In genomic region chr4:47747846-47748494, GRCh38 we compare ENCODE assay signal across 28 cellular contexts.
"Had no signal": no experiment of that assay in that cellular context is flagged by ENCODE, and none has a peak within 500 bp of the region (broad histone marks: within the 10 kb centered on the region; RNA-seq: fewer than 3 reads in every experiment).

No MANE protein-coding gene starts in this region.

- H3K27me3 Mint-ChIP-seq: activated CD4-positive, alpha-beta T cell treated with anti-CD3 and anti-CD28 coated beads, Interleukin-2, amount 10 ng/mL, durations not matched to agents 24 days and 14 days had no signal

- H3K27me3 ChIP-seq: brain microvascular endothelial cell had no signal

- H3K4me1 Mint-ChIP-seq: activated CD4-positive, alpha-beta T cell treated with anti-CD3 and anti-CD28 coated beads, Interleukin-2, amount 10 ng/mL, durations not matched to agents 24 days and 14 days; activated naive CD8-positive, alpha-beta T cell treated with anti-CD3 and anti-CD28 coated beads for 36 hours; activated T-helper 17 cell treated with anti-CD3 and anti-CD28 coated beads, Interleukin-2, amount 50 U/mL, for 72 hours had no signal

- H3K27ac Mint-ChIP-seq: activated CD4-positive, alpha-beta T cell treated with anti-CD3 and anti-CD28 coated beads, Interleukin-2, amount 10 ng/mL, durations not matched to agents 24 days and 14 days; activated CD8-positive, alpha-beta T cell treated with anti-CD3 and anti-CD28 coated beads for 36 hours; activated naive CD8-positive, alpha-beta T cell treated with anti-CD3 and anti-CD28 coated beads for 36 hours; activated T-cell treated with anti-CD3 and anti-CD28 coated beads, Interleukin-2, amount 50 U/mL, for 72 hours; activated T-helper 17 cell treated with anti-CD3 and anti-CD28 coated beads, Interleukin-2, amount 50 U/mL, for 72 hours had no signal

- H3K36me3 ChIP-seq: brain microvascular endothelial cell had no signal

- H3K27ac ChIP-seq: brain microvascular endothelial cell had no signal

- DNase-seq: activated CD4-positive, alpha-beta T cell treated with anti-CD3 and anti-CD28 coated beads, Interleukin-2, amount 10 ng/mL, durations not matched to agents 24 days and 14 days; activated CD4-positive, alpha-beta T cell treated with anti-CD3 and anti-CD28 coated beads, Interleukin-2, amount 50 U/mL, for 4 hours; activated CD8-positive, alpha-beta T cell treated with anti-CD3 and anti-CD28 coated beads for 36 hours; activated effector memory CD4-positive, alpha-beta T cell treated with anti-CD3 and anti-CD28 coated beads, Interleukin-2, amount 50 U/mL, for 16 hours; activated naive CD4-positive, alpha-beta T cell; activated naive CD4-positive, alpha-beta T cell treated with anti-CD3 and anti-CD28 coated beads, Interleukin-2, amount 50 U/mL, for 16 hours; activated naive CD8-positive, alpha-beta T cell treated with anti-CD3 and anti-CD28 coated beads for 36 hours; activated T-cell treated with anti-CD3 and anti-CD28 coated beads, Interleukin-2, amount 50 U/mL, for 1 hour; activated T-cell treated with anti-CD3 and anti-CD28 coated beads, Interleukin-2, amount 50 U/mL, for 72 hours; amniotic stem cell; aorta; brain microvascular endothelial cell; NCI-H1092 treated with DMSO at 0.1 percent for 48 hours; NCI-H146; NCI-H187; NCI-H2029 treated with DMSO at 0.1 percent for 48 hours; NCI-H2107; NCI-H2171; NCI-H510A; NCI-H526; NCI-H748 treated with DMSO at 0.1 percent for 48 hours; SIG-M5; SW 1271; T-helper 1 cell had no signal

- H3K36me3 Mint-ChIP-seq: activated naive CD8-positive, alpha-beta T cell treated with anti-CD3 and anti-CD28 coated beads for 36 hours had no signal

- H3K9me3 Mint-ChIP-seq: activated CD4-positive, alpha-beta T cell treated with anti-CD3 and anti-CD28 coated beads, Interleukin-2, amount 10 ng/mL, durations not matched to agents 24 days and 14 days; activated T-cell treated with anti-CD3 and anti-CD28 coated beads, Interleukin-2, amount 50 U/mL, for 72 hours had no signal

- H3K4me3 ChIP-seq: K562 had no signal

- ATAC-seq: activated CD8-positive, alpha-beta T cell treated with anti-CD3 and anti-CD28 coated beads for 36 hours; activated T-cell treated with anti-CD3 and anti-CD28 coated beads, Interleukin-2, amount 50 U/mL, for 72 hours; activated T-helper 17 cell treated with anti-CD3 and anti-CD28 coated beads, Interleukin-2, amount 50 U/mL, for 72 hours; K562; Panc1; SK-N-SH treated with all-trans-retinoic acid at 6 μM for 48 hours had no signal

- H3K4me3 Mint-ChIP-seq: activated CD4-positive, alpha-beta T cell treated with anti-CD3 and anti-CD28 coated beads, Interleukin-2, amount 10 ng/mL, durations not matched to agents 24 days and 14 days; activated CD8-positive, alpha-beta T cell treated with anti-CD3 and anti-CD28 coated beads for 36 hours; activated naive CD8-positive, alpha-beta T cell treated with anti-CD3 and anti-CD28 coated beads for 36 hours; activated T-cell treated with anti-CD3 and anti-CD28 coated beads, Interleukin-2, amount 50 U/mL, for 72 hours; activated T-helper 17 cell treated with anti-CD3 and anti-CD28 coated beads, Interleukin-2, amount 50 U/mL, for 72 hours had no signal
